Comparison of ENCODE assay signal across 22 cellular contexts in genomic region chr6:44653091-44653490, GRCh38.
"Had no signal": no experiment of that assay in that cellular context is flagged by ENCODE, and none has a peak within 500 bp of the region (broad histone marks: within the 10 kb centered on the region; RNA-seq: fewer than 3 reads in every experiment).

No MANE protein-coding gene starts in this region.

- H3K4me3 Mint-ChIP-seq: activated CD4-positive, alpha-beta memory T cell treated with anti-CD3 and anti-CD28 coated beads, Interleukin-2, amount 10 ng/mL, durations not matched to agents 7 days and 5 days; activated naive CD4-positive, alpha-beta T cell treated with anti-CD3 and anti-CD28 coated beads, Interleukin-2, amount 50 U/mL, for 24 hours; activated naive CD8-positive, alpha-beta T cell treated with anti-CD3 and anti-CD28 coated beads, Interleukin-2, amount 50 U/mL, for 24 hours; activated T-cell treated with anti-CD3 and anti-CD28 coated beads, Interleukin-2, amount 50 U/mL, for 4 hours; natural killer cell; neural progenitor cell had no signal

- DNase-seq: activated CD4-positive, alpha-beta memory T cell treated with anti-CD3 and anti-CD28 coated beads, Interleukin-2, amount 10 ng/mL, durations not matched to agents 7 days and 5 days; activated CD4-positive, alpha-beta T cell treated with anti-CD3 and anti-CD28 coated beads for 4 hours; activated naive CD8-positive, alpha-beta T cell treated with anti-CD3 and anti-CD28 coated beads, Interleukin-2, amount 50 U/mL, for 24 hours; activated T-cell treated with anti-CD3 and anti-CD28 coated beads, Interleukin-2, amount 50 U/mL, for 4 hours; amygdala; central memory CD4-positive, alpha-beta T cell; head of caudate nucleus; hippocampal formation; left cardiac atrium; natural killer cell; right cardiac atrium; stimulated activated CD4-positive, alpha-beta T cell treated with anti-CD3 and anti-CD28 coated beads, Interleukin-2, amount 100 ng/mL, for 48 hours; stimulated activated naive CD8-positive, alpha-beta T cell treated with anti-CD3 and anti-CD28 coated beads, Interleukin-15, Interleukin-2, amounts not matched to agents 100 U/mL and 50 U/mL, for 24 hours; testis; transverse colon; uterus had no signal

- ATAC-seq: activated naive CD8-positive, alpha-beta T cell treated with anti-CD3 and anti-CD28 coated beads, Interleukin-2, amount 50 U/mL, for 24 hours; activated T-cell treated with anti-CD3 and anti-CD28 coated beads, Interleukin-2, amount 50 U/mL, for 4 hours; esophagus mucosa; left cardiac atrium; natural killer cell; right cardiac atrium; stimulated activated naive CD8-positive, alpha-beta T cell treated with anti-CD3 and anti-CD28 coated beads, Interleukin-15, Interleukin-2, amounts not matched to agents 100 U/mL and 50 U/mL, for 24 hours had no signal

- H3K9me3 Mint-ChIP-seq: activated CD4-positive, alpha-beta memory T cell treated with anti-CD3 and anti-CD28 coated beads, Interleukin-2, amount 10 ng/mL, durations not matched to agents 7 days and 5 days; activated naive CD4-positive, alpha-beta T cell treated with anti-CD3 and anti-CD28 coated beads, Interleukin-2, amount 50 U/mL, for 24 hours; activated naive CD8-positive, alpha-beta T cell treated with anti-CD3 and anti-CD28 coated beads, Interleukin-2, amount 50 U/mL, for 24 hours; activated T-cell treated with anti-CD3 and anti-CD28 coated beads, Interleukin-2, amount 50 U/mL, for 4 hours; activated T-helper 2 cell treated with anti-CD3 and anti-CD28 coated beads, Interferon-gamma antibody, Interleukin-2, Interleukin-4, amounts not matched to agents 10 μg/mL and 5 μg/mL and 100 μg/mL, durations not matched to agents 14 hours and 24 hours and 36 hours; natural killer cell; neural progenitor cell had no signal

- H2AFZ ChIP-seq: neural progenitor cell had no signal

- H3K4me2 ChIP-seq: neural progenitor cell had no signal

- H3K27ac Mint-ChIP-seq: activated CD4-positive, alpha-beta memory T cell treated with anti-CD3 and anti-CD28 coated beads, Interleukin-2, amount 10 ng/mL, durations not matched to agents 7 days and 5 days; activated naive CD4-positive, alpha-beta T cell treated with anti-CD3 and anti-CD28 coated beads, Interleukin-2, amount 50 U/mL, for 24 hours; activated naive CD8-positive, alpha-beta T cell treated with anti-CD3 and anti-CD28 coated beads, Interleukin-2, amount 50 U/mL, for 24 hours; activated T-helper 2 cell treated with anti-CD3 and anti-CD28 coated beads, Interferon-gamma antibody, Interleukin-2, Interleukin-4, amounts not matched to agents 10 μg/mL and 5 μg/mL and 100 μg/mL, durations not matched to agents 14 hours and 24 hours and 36 hours; natural killer cell; neural progenitor cell had no signal

- H3K27me3 ChIP-seq: breast epithelium, neural progenitor cell, testis, transverse colon, uterus had no signal

- H3K9ac ChIP-seq: neural progenitor cell had no signal

- H3K9me3 ChIP-seq: breast epithelium, testis, transverse colon, uterus had no signal

- H3K27ac ChIP-seq: breast epithelium, neural progenitor cell, testis, transverse colon, uterus, VCaP had no signal

- H3K36me3 ChIP-seq: breast epithelium, neural progenitor cell, transverse colon, uterus had no signal

- H3K4me3 ChIP-seq: breast epithelium, neural progenitor cell, testis, transverse colon, uterus had no signal

- H3K4me1 ChIP-seq: breast epithelium, neural progenitor cell, uterus had no signal

- H3K27me3 Mint-ChIP-seq: activated CD4-positive, alpha-beta memory T cell treated with anti-CD3 and anti-CD28 coated beads, Interleukin-2, amount 10 ng/mL, durations not matched to agents 7 days and 5 days; activated naive CD4-positive, alpha-beta T cell treated with anti-CD3 and anti-CD28 coated beads, Interleukin-2, amount 50 U/mL, for 24 hours had no signal

- H3K36me3 Mint-ChIP-seq: activated naive CD4-positive, alpha-beta T cell treated with anti-CD3 and anti-CD28 coated beads, Interleukin-2, amount 50 U/mL, for 24 hours; natural killer cell; neural progenitor cell had no signal
